In genomic region chr1:234955107-234955731, GRCh38 we compare ENCODE assay signal across 1 cellular context.
TF ChIP-seq lines count a peak whose summit lies in the region.

No MANE protein-coding gene starts in this region.

TF ChIP-seq in HCT116, 20 proteins besides CTCF, POLR2A, EP300 and RAD21 (continued from another document):
- no peak for TF ChIP-seq MAX (IDR thresholded peaks at IDR 0.05)
